ENCODE assay signal across 21 cellular contexts in genomic region chr18:31516432-31516831, GRCh38.
"Had no signal": no experiment of that assay in that cellular context is flagged by ENCODE, and none has a peak within 500 bp of the region (broad histone marks: within the 10 kb centered on the region; RNA-seq: fewer than 3 reads in every experiment).

No MANE protein-coding gene starts in this region.

- H3K4me1 ChIP-seq: prostate gland, thyroid gland had no signal

- H3K27ac Mint-ChIP-seq: activated CD4-positive, alpha-beta T cell treated with anti-CD3 and anti-CD28 coated beads, Interleukin-2, amount 10 ng/mL, durations not matched to agents 7 days and 5 days; activated CD8-positive, alpha-beta T cell treated with anti-CD3 and anti-CD28 coated beads, Interleukin-2, amount 10 ng/mL, durations not matched to agents 7 days and 5 days; activated naive CD4-positive, alpha-beta T cell treated with anti-CD3 and anti-CD28 coated beads, Interleukin-2, amount 10 ng/mL, durations not matched to agents 7 days and 5 days; activated naive CD8-positive, alpha-beta T cell treated with anti-CD3 and anti-CD28 coated beads, Interleukin-2, amount 50 U/mL, for 24 hours; naive B cell had no signal

- H3K4me1 Mint-ChIP-seq: activated CD4-positive, alpha-beta T cell treated with anti-CD3 and anti-CD28 coated beads, Interleukin-2, amount 10 ng/mL, durations not matched to agents 7 days and 5 days; activated naive CD4-positive, alpha-beta T cell treated with anti-CD3 and anti-CD28 coated beads, Interleukin-2, amount 10 ng/mL, durations not matched to agents 7 days and 5 days; activated naive CD8-positive, alpha-beta T cell treated with anti-CD3 and anti-CD28 coated beads, Interleukin-2, amount 50 U/mL, for 24 hours; central memory CD8-positive, alpha-beta T cell; naive B cell had no signal

- ATAC-seq: activated CD8-positive, alpha-beta T cell treated with anti-CD3 and anti-CD28 coated beads, Interleukin-2, amount 10 ng/mL, durations not matched to agents 7 days and 5 days; activated naive CD8-positive, alpha-beta T cell treated with anti-CD3 and anti-CD28 coated beads, Interleukin-2, amount 50 U/mL, for 24 hours; activated T-cell treated with anti-CD3 and anti-CD28 coated beads, Interleukin-2, amount 50 U/mL, for 4 hours; left ventricle myocardium superior; mucosa of descending colon had no signal

- H3K27ac ChIP-seq: brain microvascular endothelial cell, prostate gland, right atrium auricular region, thyroid gland had no signal

- H3K36me3 Mint-ChIP-seq: activated naive CD4-positive, alpha-beta T cell treated with anti-CD3 and anti-CD28 coated beads, Interleukin-2, amount 10 ng/mL, durations not matched to agents 7 days and 5 days; naive B cell had no signal

- H3K4me3 Mint-ChIP-seq: activated CD4-positive, alpha-beta T cell treated with anti-CD3 and anti-CD28 coated beads, Interleukin-2, amount 10 ng/mL, durations not matched to agents 7 days and 5 days; activated CD8-positive, alpha-beta T cell treated with anti-CD3 and anti-CD28 coated beads, Interleukin-2, amount 10 ng/mL, durations not matched to agents 7 days and 5 days; activated naive CD4-positive, alpha-beta T cell treated with anti-CD3 and anti-CD28 coated beads, Interleukin-2, amount 10 ng/mL, durations not matched to agents 7 days and 5 days; activated naive CD8-positive, alpha-beta T cell treated with anti-CD3 and anti-CD28 coated beads, Interleukin-2, amount 50 U/mL, for 24 hours; activated T-cell treated with anti-CD3 and anti-CD28 coated beads, Interleukin-2, amount 50 U/mL, for 4 hours; central memory CD8-positive, alpha-beta T cell; naive B cell; neural crest cell had no signal

- H3K27me3 ChIP-seq: brain microvascular endothelial cell, right atrium auricular region, thyroid gland had no signal

- H3K9me3 ChIP-seq: mucosa of descending colon, prostate gland, right atrium auricular region, thyroid gland had no signal

- H3K36me3 ChIP-seq: brain microvascular endothelial cell, prostate gland, thyroid gland had no signal

- DNase-seq: activated CD4-positive, alpha-beta T cell treated with anti-CD3 and anti-CD28 coated beads, Interleukin-2, amount 10 ng/mL, durations not matched to agents 7 days and 5 days; activated CD8-positive, alpha-beta T cell treated with anti-CD3 and anti-CD28 coated beads, Interleukin-2, amount 10 ng/mL, durations not matched to agents 7 days and 5 days; activated naive CD4-positive, alpha-beta T cell treated with anti-CD3 and anti-CD28 coated beads, Interleukin-2, amount 10 ng/mL, durations not matched to agents 7 days and 5 days; activated naive CD8-positive, alpha-beta T cell treated with anti-CD3 and anti-CD28 coated beads, Interleukin-2, amount 50 U/mL, for 24 hours; activated T-cell treated with anti-CD3 and anti-CD28 coated beads, Interleukin-2, amount 50 U/mL, for 4 hours; aorta; brain microvascular endothelial cell; cortex of kidney; head of caudate nucleus; left ventricle myocardium superior; mucosa of descending colon; naive B cell; stimulated activated CD4-positive, alpha-beta T cell treated with anti-CD3 and anti-CD28 coated beads, Interleukin-12 subunit alpha, Interleukin-12 subunit beta, amount 100 ng/mL, for 4 hours; stimulated activated CD4-positive, alpha-beta T cell treated with anti-CD3 and anti-CD28 coated beads, Interleukin-1b, Interleukin-23, amount 100 ng/mL, for 48 hours; stimulated activated naive CD4-positive, alpha-beta T cell treated with Interleukin-2 at 50 U/mL for 16 hours; T-helper 9 cell; thyroid gland had no signal

- H3K4me3 ChIP-seq: mucosa of descending colon, prostate gland, right atrium auricular region, thyroid gland had no signal

- H3K9me3 Mint-ChIP-seq: activated CD4-positive, alpha-beta T cell treated with anti-CD3 and anti-CD28 coated beads, Interleukin-2, amount 10 ng/mL, durations not matched to agents 7 days and 5 days; activated naive CD4-positive, alpha-beta T cell treated with anti-CD3 and anti-CD28 coated beads, Interleukin-2, amount 10 ng/mL, durations not matched to agents 7 days and 5 days; activated naive CD8-positive, alpha-beta T cell treated with anti-CD3 and anti-CD28 coated beads, Interleukin-2, amount 50 U/mL, for 24 hours; activated T-cell treated with anti-CD3 and anti-CD28 coated beads, Interleukin-2, amount 50 U/mL, for 4 hours; central memory CD8-positive, alpha-beta T cell; naive B cell; neural crest cell had no signal

- H3K27me3 Mint-ChIP-seq: activated CD4-positive, alpha-beta T cell treated with anti-CD3 and anti-CD28 coated beads, Interleukin-2, amount 10 ng/mL, durations not matched to agents 7 days and 5 days; activated naive CD4-positive, alpha-beta T cell treated with anti-CD3 and anti-CD28 coated beads, Interleukin-2, amount 10 ng/mL, durations not matched to agents 7 days and 5 days; activated naive CD8-positive, alpha-beta T cell treated with anti-CD3 and anti-CD28 coated beads, Interleukin-2, amount 50 U/mL, for 24 hours had no signal
